ENCODE assay signal across 8 cellular contexts in the genomic region with DNA sequence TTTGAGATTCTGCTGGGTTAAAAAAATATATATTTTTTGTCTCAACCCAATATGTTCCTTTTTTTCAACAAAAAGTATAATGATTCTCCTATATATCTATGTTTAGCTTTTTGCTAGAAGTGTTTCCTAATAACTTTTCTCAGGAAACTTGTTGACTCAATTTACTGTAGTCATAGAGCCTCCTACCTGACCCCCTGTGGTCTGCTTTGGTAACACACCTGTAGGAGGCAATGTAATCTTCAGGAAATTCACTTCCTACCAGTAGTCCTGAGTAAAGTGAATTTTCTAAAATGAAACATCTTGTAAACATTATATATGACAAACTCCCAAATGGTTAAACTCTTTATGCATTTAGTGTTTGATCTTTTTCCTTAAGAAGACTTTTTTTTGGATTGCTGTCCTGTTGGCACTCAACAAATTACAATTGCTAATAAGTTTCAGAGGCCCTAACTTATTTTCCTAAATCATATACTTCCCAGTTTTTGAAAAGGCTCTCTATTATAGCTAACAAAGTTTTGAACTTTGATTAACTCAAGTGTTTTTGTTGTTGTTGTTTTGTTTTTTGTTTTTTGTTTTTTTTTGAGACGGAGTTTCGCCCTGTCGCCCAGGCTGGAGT.
DNase-seq lines count a peak whose midpoint lies in the region; FAIRE-seq and TF ChIP-seq lines count a peak whose summit lies in the region.

No MANE protein-coding gene starts in this region.

- H3K79me2 ChIP-seq in MM.1S (ENCODE audit: low read length) (no peaks in the 10 kb centered on the region), astrocyte (ENCODE audit: insufficient read depth, low read length) (no peaks in the 10 kb centered on the region)

- no peak overlapping the region for H3K18ac ChIP-seq in mesenchymal stem cell (ENCODE audit: low read depth in 1 of 2, low read length in 2 of 2)

- TF ChIP-seq CTCF in MM.1S (IDR thresholded peaks at IDR 0.05; ENCODE audit: low read length) (peak; percentile 93), astrocyte (IDR thresholded peaks at IDR 0.05; ENCODE audit: insufficient read depth, low read depth, low read length) (peak; percentile 32)

- peak; percentile 23 for DNase-seq in activated CD8-positive, alpha-beta memory T cell treated with anti-CD3 and anti-CD28 coated beads, Interleukin-2, amount 50 U/mL, for 4 hours
- no peak for DNase-seq in activated CD8-positive, alpha-beta memory T cell treated with anti-CD3 and anti-CD28 coated beads, Interleukin-2, amount 50 U/mL, for 48 hours
- DNase-seq in MM.1S (peak; percentile 74), astrocyte (ENCODE audit: low read depth) (no peak), mesenchymal stem cell (peak; percentile 10), midbrain (lab: John Stamatoyannopoulos, UW) (no peak), NCI-H1436 (lab: John Stamatoyannopoulos, UW) (no peak), NOMO-1 treated with DMSO at 0.1 percent for 48 hours (lab: John Stamatoyannopoulos, UW; ENCODE audit: unreplicated experiment) (no peak)

- no peak overlapping the region for H2AK5ac ChIP-seq in mesenchymal stem cell (ENCODE audit: low read length, severe bottlenecking)

- no peaks in the 10 kb centered on the region for H3K27me3 Mint-ChIP-seq in astrocyte (ENCODE audit: low read depth, unreplicated experiment)

- H3K27ac ChIP-seq in MM.1S (ENCODE audit: low read length) (no peak overlapping the region), astrocyte (ENCODE audit: low read depth, low read length) (no peak overlapping the region), mesenchymal stem cell (ENCODE audit: low read length, poor library complexity, severe bottlenecking) (no peak overlapping the region)

- no peak overlapping the region for H3K4ac ChIP-seq in mesenchymal stem cell (ENCODE audit: low read depth in 1 of 2, low read length in 2 of 2)

- no peak overlapping the region for H2BK5ac ChIP-seq in mesenchymal stem cell (ENCODE audit: low read depth, low read length, poor library complexity, severe bottlenecking)

- H2AFZ ChIP-seq in MM.1S (ENCODE audit: low read length) (no peak overlapping the region), astrocyte (ENCODE audit: low read depth, low read length) (no peak overlapping the region), mesenchymal stem cell (ENCODE audit: low read depth, low read length) (no peak overlapping the region)

- H3K9me3 ChIP-seq in MM.1S (replicated peaks; ENCODE audit: insufficient read depth, low read length) (no peaks in the 10 kb centered on the region), astrocyte (ENCODE audit: insufficient read depth, low read depth, low read length) (no peaks in the 10 kb centered on the region), mesenchymal stem cell (ENCODE audit: control insufficient read depth, low read length) (no peaks in the 10 kb centered on the region)

- H2BK120ac ChIP-seq in mesenchymal stem cell (ENCODE audit: low read depth, low read length): no peak overlapping the region

- H4K20me1 ChIP-seq in MM.1S (ENCODE audit: insufficient read depth, low read length) (no peaks in the 10 kb centered on the region), astrocyte (ENCODE audit: insufficient read depth, low read length) (no peaks in the 10 kb centered on the region)

- no peak overlapping the region for H3K9ac ChIP-seq in MM.1S (ENCODE audit: low read length)
- no peak overlapping the region for H3K9ac ChIP-seq in astrocyte (ENCODE audit: low read length)
- no peak overlapping the region for H3K9ac ChIP-seq in mesenchymal stem cell (ENCODE audit: low read length)

- no peaks in the 10 kb centered on the region for H3K79me1 ChIP-seq in mesenchymal stem cell (replicated peaks; ENCODE audit: low read length, poor library complexity, severe bottlenecking)

- H3K14ac ChIP-seq in mesenchymal stem cell (ENCODE audit: low read length in 2 of 2): no peak overlapping the region

- H3K4me3 ChIP-seq in MM.1S (ENCODE audit: low read length) (no peak overlapping the region), astrocyte (ENCODE audit: insufficient read depth, low read depth, low read length) (no peak overlapping the region), mesenchymal stem cell (ENCODE audit: insufficient read depth in 1 of 2, low read depth in 1 of 2, low read length in 2 of 2) (no peak overlapping the region)

- no peaks in the 10 kb centered on the region for H3K36me3 Mint-ChIP-seq in astrocyte (ENCODE audit: low read depth, unreplicated experiment)

- H3K27ac Mint-ChIP-seq in astrocyte (ENCODE audit: unreplicated experiment): no peak overlapping the region

- H4K8ac ChIP-seq in mesenchymal stem cell (ENCODE audit: low read length): no peak overlapping the region

- no peaks in the 10 kb centered on the region for H3K9me3 Mint-ChIP-seq in astrocyte (ENCODE audit: unreplicated experiment)

- no peaks in the 10 kb centered on the region for H3K27me3 ChIP-seq in MM.1S (replicated peaks; ENCODE audit: insufficient read depth, low read length)
- no peaks in the 10 kb centered on the region for H3K27me3 ChIP-seq in astrocyte (ENCODE audit: insufficient read depth, low read length)
- H3K27me3 ChIP-seq in mesenchymal stem cell (ENCODE audit: control insufficient read depth in 1 of 2, insufficient read depth in 1 of 2, low read length in 2 of 2): no peaks in the 10 kb centered on the region

- H2BK15ac ChIP-seq in mesenchymal stem cell (ENCODE audit: low read depth, poor library complexity, severe bottlenecking): no peak overlapping the region

- peak overlapping the region; percentile 15; the same call in 1 of the 2 replicates for H3K4me2 ChIP-seq in MM.1S (ENCODE audit: low read depth, low read length)
- no peak overlapping the region for H3K4me2 ChIP-seq in astrocyte (ENCODE audit: low read length)
- H3K4me2 ChIP-seq in mesenchymal stem cell (ENCODE audit: low read length, poor library complexity, severe bottlenecking): no peak overlapping the region

- H4K91ac ChIP-seq in mesenchymal stem cell (ENCODE audit: low read length): no peak overlapping the region

- H3K36me3 ChIP-seq in MM.1S (replicated peaks; ENCODE audit: insufficient read depth, low read length) (no peaks in the 10 kb centered on the region), astrocyte (ENCODE audit: insufficient read depth, low read length) (no peaks in the 10 kb centered on the region), mesenchymal stem cell (ENCODE audit: control insufficient read depth in 1 of 2, insufficient read depth in 2 of 2, low read depth in 1 of 2, low read length in 2 of 2) (no peaks in the 10 kb centered on the region)

- FAIRE-seq in astrocyte (lab: Jason Lieb, UNC): no peak

- H2BK12ac ChIP-seq in mesenchymal stem cell (ENCODE audit: low read length in 2 of 2): no peak overlapping the region

- H3F3A ChIP-seq in MM.1S (ENCODE audit: insufficient read depth, low read length): peaks cover 5% of the 10 kb centered on the region; the same call in 1 of the 2 replicates

- H3K4me3 Mint-ChIP-seq in astrocyte (ENCODE audit: unreplicated experiment): no peak overlapping the region

- peaks cover 18% of the 10 kb centered on the region for H3K4me1 ChIP-seq in MM.1S (ENCODE audit: low read length)
- H3K4me1 ChIP-seq in astrocyte (ENCODE audit: insufficient read depth, low read length): peaks cover 9% of the 10 kb centered on the region
- peaks cover 4% of the 10 kb centered on the region for H3K4me1 ChIP-seq in mesenchymal stem cell (ENCODE audit: control insufficient read depth, insufficient read depth, low read depth, low read length)

- no peak overlapping the region for H3K23ac ChIP-seq in mesenchymal stem cell (ENCODE audit: low read length in 2 of 2)

- H3K9me2 ChIP-seq in MM.1S (replicated peaks; ENCODE audit: insufficient read depth, low read length): no peaks in the 10 kb centered on the region

- H3K4me1 Mint-ChIP-seq in astrocyte (ENCODE audit: low read depth, unreplicated experiment): peaks cover 6% of the 10 kb centered on the region

- WGBS in mesenchymal stem cell: 100% methylated on average over 3 of the region's 3 CpGs

Comparison
In these comparisons a context has a peak if more than half of its experiments do, and no peak if none do; other contexts are left out.
1. DNase-seq: peak in activated CD8-positive, alpha-beta memory T cell treated with anti-CD3 and anti-CD28 coated beads, Interleukin-2, amount 50 U/mL, for 4 hours (single experiment), MM.1S (single experiment) and mesenchymal stem cell (single experiment); none in activated CD8-positive, alpha-beta memory T cell treated with anti-CD3 and anti-CD28 coated beads, Interleukin-2, amount 50 U/mL, for 48 hours (single experiment), astrocyte (single experiment), midbrain (single experiment), NCI-H1436 (single experiment) and NOMO-1 treated with DMSO at 0.1 percent for 48 hours (single experiment).